Comparison of ENCODE assay signal across 17 cellular contexts in genomic region chr22:19643448-19644313, GRCh38.
DNase-seq lines count a peak whose midpoint lies in the region; ATAC-seq and TF ChIP-seq lines count a peak whose summit lies in the region.
"Had no signal": no experiment of that assay in that cellular context is flagged by ENCODE, and none has a peak within 500 bp of the region (broad histone marks: within the 10 kb centered on the region; RNA-seq: fewer than 3 reads in every experiment).

No MANE protein-coding gene starts in this region.

- TF ChIP-seq CTCF in VCaP (conservative IDR thresholded peaks at IDR 0.05), result no peak
- no peak for TF ChIP-seq CTCF in uterus (IDR thresholded peaks at IDR 0.05)

- in situ Hi-C loops in ACHN (cut with HindIII; ENCODE audit: low pct_ligation_motif_present, low pct_unique_long_range_greater_than_20kb, low sequenced_read_pairs), result no loop called here

- intact Hi-C loops in uterus (cut with DNase I; ENCODE audit: low total_unique reads), result no loop called here

- H3K27ac ChIP-seq in VCaP (peak overlapping the region; percentile 76), uterus (no peak overlapping the region)
- H3K27ac ChIP-seq: skin epidermis had no signal

- no peak for TF ChIP-seq POLR2A in uterus (IDR thresholded peaks at IDR 0.05)

- DNase-seq in GF-D8 (lab: John Stamatoyannopoulos, UW), result peak; percentile 95
- DNase-seq in MV-4-11 (lab: John Stamatoyannopoulos, UW), result peak; percentile 89
- DNase-seq in mesenteric fat pad (ENCODE audit: low spot score), result peak; percentile 72
- DNase-seq in uterus, result no peak
- DNase-seq in ACHN, result no peak
- DNase-seq: activated CD4-positive, CD25-positive, alpha-beta regulatory T cell treated with anti-CD3 and anti-CD28 coated beads, Interleukin-2, amount 50 U/mL, for 72 hours; NCI-H146; NCI-H345; stimulated activated CD4-positive, alpha-beta T cell treated with anti-CD3 and anti-CD28 coated beads, Interleukin-2, amount 100 ng/mL, for 48 hours; T-helper 1 cell had no signal

- ATAC-seq in GM18519 (IDR thresholded peaks at IDR 0.05; ENCODE audit: low FRiP score, unreplicated experiment) (no peak), GM21515 (IDR thresholded peaks at IDR 0.05; ENCODE audit: unreplicated experiment) (no peak)
- ATAC-seq: esophagus mucosa, HCT116 had no signal

- H3K27me3 ChIP-seq in uterus, result no peaks in the 10 kb centered on the region

- no peak overlapping the region for H3K4me3 ChIP-seq in uterus
- H3K4me3 ChIP-seq: adrenal gland, skin epidermis had no signal

- no peaks in the 10 kb centered on the region for H3K4me1 ChIP-seq in uterus
- H3K4me1 ChIP-seq: adrenal gland had no signal

- H3K36me3 ChIP-seq in uterus, result no peaks in the 10 kb centered on the region
- H3K36me3 ChIP-seq: adrenal gland had no signal

- peaks cover 0 to 7% of the 10 kb centered on the region in 2 donors for H3K9me3 ChIP-seq in uterus

Comparison
In these comparisons a context has a peak if more than half of its experiments do, and no peak if none do; other contexts are left out.
1. DNase-seq: peak in GF-D8 (single experiment), MV-4-11 (single experiment) and mesenteric fat pad (single experiment); none in uterus (0 of 2) and ACHN (single experiment).